1 cellular context compared by ENCODE assay signal in genomic region chr4:6622744-6623143, GRCh38.
TF ChIP-seq lines count a peak whose summit lies in the region.

No MANE protein-coding gene starts in this region.

TF ChIP-seq in GM23338, 12 proteins besides CTCF, POLR2A, EP300 and RAD21 (continued from another document):
- TF ChIP-seq JUNB (IDR thresholded peaks at IDR 0.05; ENCODE audit: unreplicated experiment) (no peak), REST (IDR thresholded peaks at IDR 0.05; ENCODE audit: unreplicated experiment) (no peak), POLR2AphosphoS5 (IDR thresholded peaks at IDR 0.05; ENCODE audit: low read depth) (no peak), STAT1 (IDR thresholded peaks at IDR 0.05; ENCODE audit: unreplicated experiment) (no peak), ZNF462 (CRISPR knock-in tag; IDR thresholded peaks at IDR 0.05) (no peak), NANOG (IDR thresholded peaks at IDR 0.05; ENCODE audit: borderline replicate concordance) (no peak)
